Comparison of ENCODE assay signal across 8 cellular contexts in the genomic region with DNA sequence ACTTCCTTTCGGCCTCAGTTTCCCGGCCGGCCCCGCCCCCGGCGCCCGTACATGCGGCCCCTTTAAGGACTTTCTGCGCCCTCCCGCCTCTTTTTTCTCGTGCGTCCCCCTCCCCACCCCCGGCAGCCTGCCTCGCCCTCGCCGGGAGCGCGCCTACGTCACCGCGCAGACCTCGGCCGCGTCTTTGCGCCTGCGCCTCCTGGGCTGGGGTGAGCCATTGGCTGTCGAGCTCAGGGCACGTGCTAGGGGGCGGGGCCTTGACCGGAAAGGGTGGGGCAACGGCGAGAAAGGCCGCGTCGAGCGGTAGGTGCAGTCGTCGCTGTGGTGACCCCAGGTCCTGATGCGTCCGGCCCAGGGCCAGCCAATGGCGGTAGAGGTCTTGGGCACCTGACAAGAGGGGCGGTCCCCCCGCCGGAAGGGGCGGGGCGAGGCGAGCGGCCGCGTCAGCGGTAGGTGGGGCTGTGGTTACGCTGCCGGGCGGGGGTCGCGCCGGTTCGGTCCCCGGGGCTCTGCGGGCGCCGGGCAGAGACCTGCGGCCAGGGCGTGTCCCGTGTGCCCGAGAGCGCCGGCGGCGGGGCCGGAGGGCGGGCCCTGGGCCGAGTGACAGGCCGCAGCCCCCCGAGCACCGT. TPM values are rescaled to one million over a fixed set of nuclear protein-coding genes. Genes with fewer than 3 reads are reported as not detected.
DNase-seq lines count a peak whose midpoint lies in the region; ATAC-seq lines count a peak whose summit lies in the region.

Gene UVSSA, plus strand, starts transcription at position 428 of the 629 bp plus-strand sequence. CDS start 884 bp downstream, outside the sequence.

- ATAC-seq in GM19351 (IDR thresholded peaks at IDR 0.05; ENCODE audit: unreplicated experiment) (peak; percentile 92), HG03521 (IDR thresholded peaks at IDR 0.05; ENCODE audit: unreplicated experiment) (peak; percentile 93), left lobe of liver (peak; percentile 86)

- H3K36me3 ChIP-seq in BLaER1 treated with 17β-estradiol and CSF1 and Interleukin-3, amounts not matched to agents 10 nM and 100 nM, result peaks cover 0 to 10% (median under 1%) of the 10 kb centered on the region in 11 experiments; a peak in 5 of 22 replicates

- H3K4me2 ChIP-seq in BLaER1 treated with 17β-estradiol and CSF1 and Interleukin-3, amounts not matched to agents 10 nM and 100 nM, result peak within 1 kb of the TSS; percentile 87 to 98 (median 93)

- H4K20me1 ChIP-seq in BLaER1 treated with 17β-estradiol and CSF1 and Interleukin-3, amounts not matched to agents 10 nM and 100 nM, result peaks cover 0 to 6% (median 0%) of the 10 kb centered on the region in 11 experiments; a peak in 4 of 22 replicates

- DNase-seq in NCI-H748 (lab: John Stamatoyannopoulos, UW; ENCODE audit: unreplicated experiment) (peak; percentile 91), dedifferentiated amniotic fluid mesenchymal stem cell (ENCODE audit: extremely low spot score) (peak; percentile 99), left lobe of liver (ENCODE audit: low spot score) (peak; percentile 100)
- DNase-seq in activated CD4-positive, alpha-beta T cell treated with anti-CD3 and anti-CD28 coated beads, Interleukin-2, amount 50 U/mL, for 1 hour, result peak; percentile 100
- peak; percentile 100 for DNase-seq in stimulated activated CD4-positive, alpha-beta T cell treated with anti-CD3 and anti-CD28 coated beads, Interleukin-2, amount 100 ng/mL, for 4 hours (ENCODE audit: low read depth)

- peak within 1 kb of the TSS; percentile 77 to 97 (median 95) for H3K4me3 ChIP-seq in BLaER1 treated with 17β-estradiol and CSF1 and Interleukin-3, amounts not matched to agents 10 nM and 100 nM

- H3K4me1 ChIP-seq in BLaER1 treated with 17β-estradiol and CSF1 and Interleukin-3, amounts not matched to agents 10 nM and 100 nM, result peaks cover 42 to 61% (median 51%) of the 10 kb centered on the region in 10 experiments

- no peaks in the 10 kb centered on the region for H3K27me3 ChIP-seq in BLaER1 treated with 17β-estradiol and CSF1 and Interleukin-3, amounts not matched to agents 10 nM and 100 nM

- no peaks in the 10 kb centered on the region for H3K9me3 ChIP-seq in BLaER1 treated with 17β-estradiol and CSF1 and Interleukin-3, amounts not matched to agents 10 nM and 100 nM (replicated peaks in 1 of 11)

- H3K27ac ChIP-seq in BLaER1 treated with 17β-estradiol and CSF1 and Interleukin-3, amounts not matched to agents 10 nM and 100 nM, result peak within 1 kb of the TSS; percentile 89 to 99 (median 95)

- peak within 1 kb of the TSS; percentile 87 to 98 (median 95) for H3K9ac ChIP-seq in BLaER1 treated with 17β-estradiol and CSF1 and Interleukin-3, amounts not matched to agents 10 nM and 100 nM

RNA-seq across cellular contexts. Expression of gene UVSSA, which starts in this region (rescaled TPM):
- total RNA-seq in left lobe of liver, result 18.6 TPM

Comparison
In these comparisons a context has a peak if more than half of its experiments do, and no peak if none do; other contexts are left out.
1. Peak in every context shown above with its lines: DNase-seq, ATAC-seq, H3K4me3 ChIP-seq and H3K27ac ChIP-seq.